ENCODE assay signal across 33 cellular contexts in genomic region chr22:26577081-26577480, GRCh38. TPM values are rescaled to one million over a fixed set of nuclear protein-coding genes. Genes with fewer than 3 reads are reported as not detected.
"Had no signal": no experiment of that assay in that cellular context is flagged by ENCODE, and none has a peak within 500 bp of the region (broad histone marks: within the 10 kb centered on the region; RNA-seq: fewer than 3 reads in every experiment).

No MANE protein-coding gene starts in this region.

- DNase-seq: colonic mucosa; cortex of kidney; effector CD8-positive, alpha-beta T cell; effector memory CD8-positive, alpha-beta T cell; endodermal cell; erythroblast; esophagus squamous epithelium; foreskin fibroblast; foreskin melanocyte; gastrocnemius medialis; glutamatergic neuron; head of caudate nucleus; heart right ventricle; hypothalamus; immature natural killer cell; left cardiac atrium; left lung; left ventricle myocardium superior; lower lobe of right lung; mesenchymal stem cell; mucosa of descending colon had no signal

- H3K27me3 ChIP-seq: colonic mucosa, esophagus squamous epithelium, gastrocnemius medialis, heart right ventricle, hepatocyte, left lung had no signal

- H3K4me3 ChIP-seq: colonic mucosa, esophagus squamous epithelium, gastrocnemius medialis, heart right ventricle, hepatocyte, left lung, lower lobe of right lung, mucosa of descending colon had no signal

- H3K4me2 ChIP-seq: hepatocyte had no signal

- H3K27ac ChIP-seq: colonic mucosa, epithelial cell of prostate, esophagus squamous epithelium, hepatocyte, lower lobe of right lung had no signal

- H3K4me1 ChIP-seq: colonic mucosa had no signal

- H3K9me3 ChIP-seq: colonic mucosa, esophagus squamous epithelium, gastrocnemius medialis, heart right ventricle, left lung, lower lobe of right lung, mucosa of descending colon had no signal

- ATAC-seq: effector memory CD8-positive, alpha-beta T cell; esophagus mucosa; heart right ventricle; left cardiac atrium; left lung; left ventricle myocardium superior; lower lobe of right lung; mucosa of descending colon had no signal

- H3K36me3 ChIP-seq: colonic mucosa had no signal

RNA-seq across cellular contexts. Expression of gene CRYBB1, which starts 40.7 kb away (rescaled TPM):
- total RNA-seq: chondrocyte, esophagus mucosa, glomerular endothelial cell, hepatocyte, kidney epithelial cell, mesothelial cell of epicardium, myocyte had no signal
- polyA plus RNA-seq: hepatocyte, immature natural killer cell, keratinocyte had no signal

RNA-seq across cellular contexts. Expression of gene CRYBA4, which starts 44.7 kb away (rescaled TPM):
- total RNA-seq: chondrocyte, endodermal cell, esophagus mucosa, esophagus squamous epithelium, gastrocnemius medialis, glomerular endothelial cell, hepatocyte, kidney epithelial cell, left cardiac atrium, left lung, left ventricle myocardium superior, lower leg skin, lower lobe of right lung, lung microvascular endothelial cell, mesenteric fat pad, mesothelial cell of epicardium, mucosa of descending colon, myocyte had no signal
- polyA plus RNA-seq: heart right ventricle, hepatocyte, keratinocyte had no signal
